ENCODE assay signal across 10 cellular contexts in genomic region chr7:27110163-27110976, GRCh38. TPM values are rescaled to one million over a fixed set of nuclear protein-coding genes. Genes with fewer than 3 reads are reported as not detected.
DNase-seq lines count a peak whose midpoint lies in the region; ATAC-seq and TF ChIP-seq lines count a peak whose summit lies in the region.
"Had no signal": no experiment of that assay in that cellular context is flagged by ENCODE, and none has a peak within 500 bp of the region (broad histone marks: within the 10 kb centered on the region; RNA-seq: fewer than 3 reads in every experiment).

No MANE protein-coding gene starts in this region.

- peaks cover under 1% of the 10 kb centered on the region for H3F3A ChIP-seq in PC-3 (ENCODE audit: low read length, unreplicated experiment)

- H3K27me3 ChIP-seq in PC-3 (ENCODE audit: low read length): no peaks in the 10 kb centered on the region
- H3K27me3 ChIP-seq in parathyroid adenoma (ENCODE audit: control insufficient read depth, insufficient read depth, low read length): no peaks in the 10 kb centered on the region

- TF ChIP-seq CTCF in PC-3 (conservative IDR thresholded peaks at IDR 0.05; ENCODE audit: low read depth, low read length): no peak
- no peak for TF ChIP-seq CTCF in fibroblast of mammary gland (conservative IDR thresholded peaks at IDR 0.05; ENCODE audit: control insufficient read depth, insufficient read depth, low read depth, low read length)
- no peak for TF ChIP-seq CTCF in parathyroid adenoma (IDR thresholded peaks at IDR 0.05)

- POLR2A ChIA-PET in PC-3 (lab: Charles Lee; ENCODE audit: unreplicated experiment): interaction anchor here (0.6 to 0.9 kb wide), 9 partner anchors 14 to 419 kb away, joined by 3 to 6 read pairs (median 3); no protein-coding TSS in a partner anchor

- intact Hi-C loops in PC-3 (cut with micrococcal nuclease) (loop anchor here (1.0 kb wide), 1 partner anchor 12 kb away; no protein-coding TSS in a partner anchor), posterior cingulate gyrus (cut with DNase I) (no loop called here)

- no peaks in the 10 kb centered on the region for H4K20me1 ChIP-seq in PC-3 (ENCODE audit: low read length)

- ATAC-seq in PC-3: peak; percentile 41
- no peak for ATAC-seq in HG02852 (IDR thresholded peaks at IDR 0.05; ENCODE audit: unreplicated experiment)
- ATAC-seq in HG03045 (IDR thresholded peaks at IDR 0.05; ENCODE audit: unreplicated experiment): no peak

- H3K4me2 ChIP-seq in PC-3 (ENCODE audit: low read length) (peak overlapping the region; percentile 96), parathyroid adenoma (ENCODE audit: low read length) (peak overlapping the region; percentile 86)

- H3K9ac ChIP-seq in PC-3 (ENCODE audit: low read length) (peak overlapping the region; percentile 93), parathyroid adenoma (no peak overlapping the region)

- H2AFZ ChIP-seq in PC-3 (ENCODE audit: low read length) (peak overlapping the region; percentile 32; the same call in 1 of the 2 replicates), parathyroid adenoma (no peak overlapping the region)

- H3K4me3 ChIP-seq in PC-3 (ENCODE audit: low read length) (peak overlapping the region; percentile 99), fibroblast of mammary gland (ENCODE audit: control insufficient read depth, low read depth, low read length) (peak overlapping the region; percentile 31), parathyroid adenoma (ENCODE audit: low read depth, low read length) (peak overlapping the region; percentile 97)

- H3K9me3 ChIP-seq in PC-3 (ENCODE audit: low read length) (no peaks in the 10 kb centered on the region), parathyroid adenoma (ENCODE audit: control insufficient read depth, low read length) (no peaks in the 10 kb centered on the region)

- H3K9me2 ChIP-seq in PC-3 (replicated peaks; ENCODE audit: low read length): no peaks in the 10 kb centered on the region

- H3K4me1 ChIP-seq in PC-3 (ENCODE audit: insufficient read depth, low read length) (peaks cover 45% of the 10 kb centered on the region), parathyroid adenoma (no peaks in the 10 kb centered on the region)

- H3K36me3 ChIP-seq in PC-3 (ENCODE audit: low read depth, low read length) (no peaks in the 10 kb centered on the region), parathyroid adenoma (ENCODE audit: control insufficient read depth, insufficient read depth, low read length) (no peaks in the 10 kb centered on the region)

- H3K27ac ChIP-seq in PC-3 (ENCODE audit: low read length) (peak overlapping the region; percentile 99), parathyroid adenoma (peak overlapping the region; percentile 24)

- DNase-seq in AG20443 (ENCODE audit: low spot score) (peak; percentile 40), PC-3 (peak; percentile 94), fibroblast of mammary gland (ENCODE audit: low read depth) (peak; percentile 69), SKM-1 (lab: John Stamatoyannopoulos, UW; ENCODE audit: unreplicated experiment) (no peak), posterior cingulate gyrus (no peak)
- DNase-seq: DMS79, NCI-H1417 had no signal

- CTCF ChIA-PET in PC-3 (lab: Charles Lee): interaction anchor here (0.5 to 1.3 kb wide), 4 partner anchors 11 to 467 kb away, joined by 3 to 4 read pairs (median 3); partner anchors contain the start of gene HOXA11

- H3K79me2 ChIP-seq in PC-3 (ENCODE audit: low read length) (peaks cover 52% of the 10 kb centered on the region), parathyroid adenoma (no peaks in the 10 kb centered on the region)

- BruUV-seq in PC-3 (replicated peaks; lab: Mats Ljungman, UMichigan): no TSS peak

RNA-seq across cellular contexts. Expression of gene HOXA2, which starts 7.9 kb away (rescaled TPM):
- total RNA-seq in PC-3 (2014; rRNA removed): 0.07 and 1.8 TPM in 2 replicates

RNA-seq across cellular contexts. Expression of gene HOXA1, which starts 14.6 kb away (rescaled TPM):
- 1.4 and 2.0 TPM in 2 replicates for total RNA-seq in PC-3 (2014; rRNA removed)

RNA-seq across cellular contexts. Expression of gene HOXA4, which starts 20.2 kb away (rescaled TPM):
- total RNA-seq in PC-3 (2014; rRNA removed): 2.3 and 5.1 TPM in 2 replicates

RNA-seq across cellular contexts. Expression of gene HOXA5, which starts 33.1 kb away (rescaled TPM):
- 7.0 and 7.5 TPM in 2 replicates for total RNA-seq in PC-3 (2014; rRNA removed)

RNA-seq across cellular contexts. Expression of gene HOXA6, which starts 37.2 kb away (rescaled TPM):
- 6.9 and 8.3 TPM in 2 replicates for total RNA-seq in PC-3 (2014; rRNA removed)

Comparison
In these comparisons a context has a peak if more than half of its experiments do, and no peak if none do; other contexts are left out.
1. DNase-seq: peak in AG20443 (single experiment), PC-3 (single experiment) and fibroblast of mammary gland (single experiment); none in SKM-1 (single experiment) and posterior cingulate gyrus (0 of 10).
2. H3K4me3 ChIP-seq: peak in every context shown above with its lines; median percentile 99 in PC-3; 97 in parathyroid adenoma; 31 in fibroblast of mammary gland.